ENCODE assay signal across 1 cellular context in genomic region chr9:98335666-98336065, GRCh38.
TF ChIP-seq lines count a peak whose summit lies in the region.

No MANE protein-coding gene starts in this region.

TF ChIP-seq in K562, 482 proteins besides CTCF, POLR2A, EP300 and RAD21 (continued from another document):
- TF ChIP-seq ZNF318 (IDR thresholded peaks at IDR 0.05; ENCODE audit: borderline replicate concordance in 1 of 2, low read depth in 1 of 2): no peak
- TF ChIP-seq PRMT5 (CRISPR knock-in tag; IDR thresholded peaks at IDR 0.05): no peak
